Comparison of ENCODE assay signal across 7 cellular contexts in the genomic region with DNA sequence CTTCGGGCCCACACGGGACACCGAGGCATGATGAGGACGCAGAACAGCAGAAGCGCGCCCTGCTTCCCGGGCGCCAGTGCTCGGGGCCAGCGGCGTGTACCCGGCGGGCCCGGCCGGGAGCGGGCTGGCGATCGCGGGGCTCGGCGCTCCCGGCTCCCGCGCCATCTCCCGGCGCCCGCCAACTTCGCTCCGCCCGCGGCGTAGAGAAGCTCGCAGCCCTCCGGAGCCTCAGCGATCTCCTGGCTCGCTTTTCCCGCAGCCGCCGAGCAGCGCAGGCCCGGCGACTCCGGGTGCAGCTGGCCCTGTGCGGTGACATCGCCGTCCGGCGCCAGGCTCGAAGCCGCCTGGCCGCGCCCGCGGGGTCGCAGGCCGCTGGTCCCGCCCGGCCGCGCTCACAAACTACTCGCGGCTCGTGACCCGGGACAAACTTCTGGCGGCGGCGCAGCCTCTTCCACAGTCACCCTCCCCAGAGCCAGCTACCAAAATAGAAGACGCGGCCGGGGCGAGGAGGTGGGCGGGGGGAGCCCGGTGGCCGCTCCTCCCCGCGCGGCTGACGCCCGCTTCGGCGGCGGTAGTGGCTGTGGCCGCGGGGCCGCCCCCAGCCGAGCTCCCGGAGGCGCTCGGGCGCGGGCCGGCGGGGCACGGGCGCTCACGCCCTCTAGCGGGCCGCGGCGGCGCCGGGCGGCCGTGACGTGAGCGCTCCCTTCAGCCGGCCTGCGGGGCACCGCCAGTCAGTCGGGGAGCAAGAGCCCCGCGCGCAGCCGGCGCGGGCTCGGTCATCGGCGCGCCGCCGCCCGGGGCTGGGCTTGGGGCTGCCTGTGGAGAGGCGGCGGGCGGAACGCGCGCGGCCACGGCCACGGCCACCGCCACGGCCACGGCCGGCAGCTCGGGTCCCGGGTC. TPM values are rescaled to one million over a fixed set of nuclear protein-coding genes. Genes with fewer than 3 reads are reported as not detected.
DNase-seq lines count a peak whose midpoint lies in the region; ATAC-seq and TF ChIP-seq lines count a peak whose summit lies in the region.

A gene (plus strand): TSS at position 730 of the 900 bp plus-strand sequence. CDS start 503 bp downstream, outside the sequence.

- CTCF ChIA-PET in activated CD4-positive, alpha-beta T cell treated with anti-CD3 and anti-CD28 coated beads, Interleukin-2, amount 10 ng/mL, durations not matched to agents 7 days and 5 days (lab: Charles Lee) = interaction anchor here (0.6 to 1.2 kb wide), 2 partner anchors 13 to 161 kb away, joined by 3 to 4 read pairs; no protein-coding TSS in a partner anchor

- peak; percentile 93 for ATAC-seq in GM18498 (IDR thresholded peaks at IDR 0.05; ENCODE audit: unreplicated experiment)
- ATAC-seq in HG02610 (IDR thresholded peaks at IDR 0.05; ENCODE audit: unreplicated experiment) = peak; percentile 89
- ATAC-seq in left lung = peak; percentile 90

- peak within 1 kb of the TSS; percentile 68 to 81 for H3K4me3 ChIP-seq in left lung

- TF ChIP-seq CTCF in left lung (IDR thresholded peaks at IDR 0.05) = no peak

- no peaks in the 10 kb centered on the region for H3K9me3 Mint-ChIP-seq in activated CD4-positive, alpha-beta T cell treated with anti-CD3 and anti-CD28 coated beads, Interleukin-2, amount 10 ng/mL, durations not matched to agents 7 days and 5 days

- H3K4me1 Mint-ChIP-seq in activated CD4-positive, alpha-beta T cell treated with anti-CD3 and anti-CD28 coated beads, Interleukin-2, amount 10 ng/mL, durations not matched to agents 7 days and 5 days = peaks cover 1% of the 10 kb centered on the region

- peaks cover 0 to 39% of the 10 kb centered on the region in 2 donors for H3K27me3 ChIP-seq in left lung

- peak within 1 kb of the TSS; percentile 93 to 98 for H3K27ac ChIP-seq in left lung

- peaks cover 15 to 16% of the 10 kb centered on the region in 2 donors for H3K4me1 ChIP-seq in left lung

- peaks cover 49% of the 10 kb centered on the region for H3K27me3 Mint-ChIP-seq in activated CD4-positive, alpha-beta T cell treated with anti-CD3 and anti-CD28 coated beads, Interleukin-2, amount 10 ng/mL, durations not matched to agents 7 days and 5 days

- H3K36me3 ChIP-seq in left lung = no peaks in the 10 kb centered on the region

- POLR2A ChIA-PET in activated CD4-positive, alpha-beta T cell treated with anti-CD3 and anti-CD28 coated beads, Interleukin-2, amount 10 ng/mL, durations not matched to agents 7 days and 5 days (lab: Charles Lee) = no interaction called here

- H3K9me3 ChIP-seq in left lung = no peaks in the 10 kb centered on the region

- peak within 1 kb of the TSS; percentile 41 for H3K4me3 Mint-ChIP-seq in activated CD4-positive, alpha-beta T cell treated with anti-CD3 and anti-CD28 coated beads, Interleukin-2, amount 10 ng/mL, durations not matched to agents 7 days and 5 days

- intact Hi-C loops in left lung (cut with DNase I) = loop anchor here in 1 of 2 donors (10.0 kb wide), 1 partner anchor 292 kb away; no protein-coding TSS in a partner anchor

- no peak within 1 kb of the TSS for H3K27ac Mint-ChIP-seq in activated CD4-positive, alpha-beta T cell treated with anti-CD3 and anti-CD28 coated beads, Interleukin-2, amount 10 ng/mL, durations not matched to agents 7 days and 5 days

- DNase-seq in NCI-H1092 treated with DMSO at 0.1 percent for 48 hours (lab: John Stamatoyannopoulos, UW) (peak; percentile 37), ecto neural progenitor cell (ENCODE audit: low spot score) (peak; percentile 87), left lung (peak; percentile 84 to 93)
- DNase-seq in activated CD4-positive, alpha-beta T cell treated with anti-CD3 and anti-CD28 coated beads, Interleukin-2, amount 10 ng/mL, durations not matched to agents 7 days and 5 days = peak; percentile 51
- peak; percentile 2 to 16 for DNase-seq in stimulated activated CD4-positive, alpha-beta T cell treated with anti-CD3 and anti-CD28 coated beads, Interleukin-1b, Interleukin-23, amount 100 ng/mL, for 1 hour (ENCODE audit: low read depth in 2 of 2)

- no peaks in the 10 kb centered on the region for H3K36me3 Mint-ChIP-seq in activated CD4-positive, alpha-beta T cell treated with anti-CD3 and anti-CD28 coated beads, Interleukin-2, amount 10 ng/mL, durations not matched to agents 7 days and 5 days (ENCODE audit: low read depth)

RNA-seq across cellular contexts. Expression of the gene that starts here (rescaled TPM):
- 10 to 100 TPM in 1 of 2 experiments, 1 to 10 TPM in 1; 5.1 to 10.5 TPM for total RNA-seq in activated CD4-positive, alpha-beta T cell treated with anti-CD3 and anti-CD28 coated beads, Interleukin-2, amount 10 ng/mL, durations not matched to agents 7 days and 5 days
- 10 to 100 TPM; 76.4 to 78.5 TPM for total RNA-seq in left lung

Comparison
In these comparisons a context has a peak if more than half of its experiments do, and no peak if none do; other contexts are left out.
1. Peak in every context shown above with its lines: DNase-seq, ATAC-seq, H3K4me3 ChIP-seq and H3K27ac ChIP-seq.
2. RNA of the gene that starts here (total RNA-seq): 76.4 to 78.5 TPM in left lung; 5.1 to 10.5 TPM in activated CD4-positive, alpha-beta T cell treated with anti-CD3 and anti-CD28 coated beads, Interleukin-2, amount 10 ng/mL, durations not matched to agents 7 days and 5 days; every median in the first group is over 4 times any median in the second.
3. DNase-seq: peak in every context shown above with its lines; median percentile 88 in left lung; 87 in ecto neural progenitor cell; 51 in activated CD4-positive, alpha-beta T cell treated with anti-CD3 and anti-CD28 coated beads, Interleukin-2, amount 10 ng/mL, durations not matched to agents 7 days and 5 days; 37 in NCI-H1092 treated with DMSO at 0.1 percent for 48 hours; 9 in stimulated activated CD4-positive, alpha-beta T cell treated with anti-CD3 and anti-CD28 coated beads, Interleukin-1b, Interleukin-23, amount 100 ng/mL, for 1 hour.